Comparison of ENCODE assay signal across 21 cellular contexts in genomic region chr10:95312986-95313495, GRCh38.
"Had no signal": no experiment of that assay in that cellular context is flagged by ENCODE, and none has a peak within 500 bp of the region (broad histone marks: within the 10 kb centered on the region; RNA-seq: fewer than 3 reads in every experiment).

No MANE protein-coding gene starts in this region.

- H3K9me3 Mint-ChIP-seq: activated B cell treated with CpG ODN at 0.5 μM for 24 hours; activated naive CD4-positive, alpha-beta T cell treated with anti-CD3 and anti-CD28 coated beads, Interleukin-2, amount 50 U/mL, for 24 hours; brain; immature natural killer cell; stimulated activated effector memory CD8-positive, alpha-beta T cell treated with anti-CD3 and anti-CD28 coated beads, Interleukin-12 subunit alpha, Interleukin-12 subunit beta, amount 100 ng/mL, for 72 hours had no signal

- H3K4me1 ChIP-seq: parathyroid adenoma had no signal

- H3K36me3 ChIP-seq: adrenal gland, neutrophil, thyroid gland had no signal

- DNase-seq: activated B cell treated with CpG ODN at 0.5 μM for 24 hours; activated CD4-positive, alpha-beta T cell treated with anti-CD3 and anti-CD28 coated beads for 48 hours; activated CD8-positive, alpha-beta memory T cell treated with anti-CD3 and anti-CD28 coated beads, Interleukin-2, amount 50 U/mL, for 4 hours; activated CD8-positive, alpha-beta T cell treated with anti-CD3 and anti-CD28 coated beads, Interleukin-2, amount 10 ng/mL, durations not matched to agents 7 days and 5 days; activated effector memory CD4-positive, alpha-beta T cell treated with anti-CD3 and anti-CD28 coated beads, Interleukin-2, amount 50 U/mL, for 16 hours; activated T-cell treated with anti-CD3 and anti-CD28 coated beads, Interleukin-2, amount 50 U/mL, for 48 hours; effector memory CD4-positive, alpha-beta T cell; heart left ventricle; immature natural killer cell; left cardiac atrium; naive B cell; retina; thyroid gland had no signal

- H3K36me3 Mint-ChIP-seq: activated naive CD4-positive, alpha-beta T cell treated with anti-CD3 and anti-CD28 coated beads, Interleukin-2, amount 50 U/mL, for 24 hours; immature natural killer cell; stimulated activated effector memory CD8-positive, alpha-beta T cell treated with anti-CD3 and anti-CD28 coated beads, Interleukin-12 subunit alpha, Interleukin-12 subunit beta, amount 100 ng/mL, for 72 hours had no signal

- H3K4me3 Mint-ChIP-seq: activated B cell treated with CpG ODN at 0.5 μM for 24 hours; activated CD8-positive, alpha-beta T cell treated with anti-CD3 and anti-CD28 coated beads, Interleukin-2, amount 10 ng/mL, durations not matched to agents 7 days and 5 days; activated naive CD4-positive, alpha-beta T cell treated with anti-CD3 and anti-CD28 coated beads, Interleukin-2, amount 50 U/mL, for 24 hours; brain; immature natural killer cell; stimulated activated effector memory CD8-positive, alpha-beta T cell treated with anti-CD3 and anti-CD28 coated beads, Interleukin-12 subunit alpha, Interleukin-12 subunit beta, amount 100 ng/mL, for 72 hours had no signal

- H3K27me3 ChIP-seq: adrenal gland, heart left ventricle, thyroid gland, vagina had no signal

- H2AFZ ChIP-seq: parathyroid adenoma had no signal

- H3K27ac Mint-ChIP-seq: activated B cell treated with CpG ODN at 0.5 μM for 24 hours; activated CD8-positive, alpha-beta T cell treated with anti-CD3 and anti-CD28 coated beads, Interleukin-2, amount 10 ng/mL, durations not matched to agents 7 days and 5 days; activated naive CD4-positive, alpha-beta T cell treated with anti-CD3 and anti-CD28 coated beads, Interleukin-2, amount 50 U/mL, for 24 hours; immature natural killer cell; stimulated activated effector memory CD8-positive, alpha-beta T cell treated with anti-CD3 and anti-CD28 coated beads, Interleukin-12 subunit alpha, Interleukin-12 subunit beta, amount 100 ng/mL, for 72 hours had no signal

- H3K9me3 ChIP-seq: adrenal gland, heart left ventricle, neutrophil, thyroid gland, vagina had no signal

- H3K79me2 ChIP-seq: parathyroid adenoma had no signal

- H3K9ac ChIP-seq: parathyroid adenoma had no signal

- ATAC-seq: activated CD8-positive, alpha-beta T cell treated with anti-CD3 and anti-CD28 coated beads, Interleukin-2, amount 10 ng/mL, durations not matched to agents 7 days and 5 days; heart left ventricle; left cardiac atrium had no signal

- H3K27me3 Mint-ChIP-seq: activated B cell treated with CpG ODN at 0.5 μM for 24 hours; activated naive CD4-positive, alpha-beta T cell treated with anti-CD3 and anti-CD28 coated beads, Interleukin-2, amount 50 U/mL, for 24 hours; brain; naive B cell had no signal

- H3K4me1 Mint-ChIP-seq: brain had no signal

- H3K27ac ChIP-seq: adrenal gland, epithelial cell of prostate, neutrophil, parathyroid adenoma, vagina had no signal

- H3K4me3 ChIP-seq: adrenal gland, heart left ventricle, thyroid gland, vagina had no signal
